In the genomic region with DNA sequence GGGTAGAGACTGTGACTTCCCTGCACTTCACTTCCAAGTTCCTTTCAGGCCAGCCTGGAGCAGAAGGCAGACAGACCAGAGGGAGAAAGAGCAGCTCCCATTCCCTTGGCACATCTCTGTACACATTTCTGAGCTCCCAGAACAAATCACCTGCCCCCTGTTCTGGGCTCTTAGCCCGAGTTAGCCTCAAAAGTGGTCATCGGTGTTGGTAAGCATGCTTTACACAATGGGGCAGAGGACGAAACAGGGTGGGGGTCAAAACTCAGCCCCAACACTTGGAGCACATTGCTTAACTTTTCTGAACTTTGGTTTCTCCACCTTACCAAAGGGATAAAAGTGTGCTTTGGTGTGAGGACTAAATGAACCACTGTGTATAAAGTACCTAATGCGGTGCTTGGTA, we compare ENCODE assay signal across 1 cellular context.
TF ChIP-seq lines count a peak whose summit lies in the region.

No MANE protein-coding gene starts in this region.

TF ChIP-seq in HepG2, 621 proteins besides CTCF, POLR2A, EP300 and RAD21 (continued from another document):
- TF ChIP-seq, protein P1, sequence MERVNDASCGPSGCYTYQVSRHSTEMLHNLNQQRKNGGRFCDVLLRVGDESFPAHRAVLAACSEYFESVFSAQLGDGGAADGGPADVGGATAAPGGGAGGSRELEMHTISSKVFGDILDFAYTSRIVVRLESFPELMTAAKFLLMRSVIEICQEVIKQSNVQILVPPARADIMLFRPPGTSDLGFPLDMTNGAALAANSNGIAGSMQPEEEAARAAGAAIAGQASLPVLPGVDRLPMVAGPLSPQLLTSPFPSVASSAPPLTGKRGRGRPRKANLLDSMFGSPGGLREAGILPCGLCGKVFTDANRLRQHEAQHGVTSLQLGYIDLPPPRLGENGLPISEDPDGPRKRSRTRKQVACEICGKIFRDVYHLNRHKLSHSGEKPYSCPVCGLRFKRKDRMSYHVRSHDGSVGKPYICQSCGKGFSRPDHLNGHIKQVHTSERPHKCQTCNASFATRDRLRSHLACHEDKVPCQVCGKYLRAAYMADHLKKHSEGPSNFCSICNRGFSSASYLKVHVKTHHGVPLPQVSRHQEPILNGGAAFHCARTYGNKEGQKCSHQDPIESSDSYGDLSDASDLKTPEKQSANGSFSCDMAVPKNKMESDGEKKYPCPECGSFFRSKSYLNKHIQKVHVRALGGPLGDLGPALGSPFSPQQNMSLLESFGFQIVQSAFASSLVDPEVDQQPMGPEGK (CRISPR knock-in tag; IDR thresholded peaks at IDR 0.05): peak; percentile 82
- TF ChIP-seq, protein P2, sequence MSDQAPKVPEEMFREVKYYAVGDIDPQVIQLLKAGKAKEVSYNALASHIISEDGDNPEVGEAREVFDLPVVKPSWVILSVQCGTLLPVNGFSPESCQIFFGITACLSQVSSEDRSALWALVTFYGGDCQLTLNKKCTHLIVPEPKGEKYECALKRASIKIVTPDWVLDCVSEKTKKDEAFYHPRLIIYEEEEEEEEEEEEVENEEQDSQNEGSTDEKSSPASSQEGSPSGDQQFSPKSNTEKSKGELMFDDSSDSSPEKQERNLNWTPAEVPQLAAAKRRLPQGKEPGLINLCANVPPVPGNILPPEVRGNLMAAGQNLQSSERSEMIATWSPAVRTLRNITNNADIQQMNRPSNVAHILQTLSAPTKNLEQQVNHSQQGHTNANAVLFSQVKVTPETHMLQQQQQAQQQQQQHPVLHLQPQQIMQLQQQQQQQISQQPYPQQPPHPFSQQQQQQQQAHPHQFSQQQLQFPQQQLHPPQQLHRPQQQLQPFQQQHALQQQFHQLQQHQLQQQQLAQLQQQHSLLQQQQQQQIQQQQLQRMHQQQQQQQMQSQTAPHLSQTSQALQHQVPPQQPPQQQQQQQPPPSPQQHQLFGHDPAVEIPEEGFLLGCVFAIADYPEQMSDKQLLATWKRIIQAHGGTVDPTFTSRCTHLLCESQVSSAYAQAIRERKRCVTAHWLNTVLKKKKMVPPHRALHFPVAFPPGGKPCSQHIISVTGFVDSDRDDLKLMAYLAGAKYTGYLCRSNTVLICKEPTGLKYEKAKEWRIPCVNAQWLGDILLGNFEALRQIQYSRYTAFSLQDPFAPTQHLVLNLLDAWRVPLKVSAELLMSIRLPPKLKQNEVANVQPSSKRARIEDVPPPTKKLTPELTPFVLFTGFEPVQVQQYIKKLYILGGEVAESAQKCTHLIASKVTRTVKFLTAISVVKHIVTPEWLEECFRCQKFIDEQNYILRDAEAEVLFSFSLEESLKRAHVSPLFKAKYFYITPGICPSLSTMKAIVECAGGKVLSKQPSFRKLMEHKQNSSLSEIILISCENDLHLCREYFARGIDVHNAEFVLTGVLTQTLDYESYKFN (CRISPR knock-in tag; conservative IDR thresholded peaks at IDR 0.05): 0 out of 2 replicates have a peak, but pooled peaks have one; percentile 17
- TF ChIP-seq CEBPB (IDR thresholded peaks at IDR 0.05; ENCODE audit: borderline replicate concordance, low read depth, low read length): peak; percentile 42; the same call in 1 of the 2 replicates
- peak; percentile 37; the same call in 1 of the 2 replicates for TF ChIP-seq SP4 (CRISPR knock-in tag; IDR thresholded peaks at IDR 0.05)
- TF ChIP-seq, protein P3, sequence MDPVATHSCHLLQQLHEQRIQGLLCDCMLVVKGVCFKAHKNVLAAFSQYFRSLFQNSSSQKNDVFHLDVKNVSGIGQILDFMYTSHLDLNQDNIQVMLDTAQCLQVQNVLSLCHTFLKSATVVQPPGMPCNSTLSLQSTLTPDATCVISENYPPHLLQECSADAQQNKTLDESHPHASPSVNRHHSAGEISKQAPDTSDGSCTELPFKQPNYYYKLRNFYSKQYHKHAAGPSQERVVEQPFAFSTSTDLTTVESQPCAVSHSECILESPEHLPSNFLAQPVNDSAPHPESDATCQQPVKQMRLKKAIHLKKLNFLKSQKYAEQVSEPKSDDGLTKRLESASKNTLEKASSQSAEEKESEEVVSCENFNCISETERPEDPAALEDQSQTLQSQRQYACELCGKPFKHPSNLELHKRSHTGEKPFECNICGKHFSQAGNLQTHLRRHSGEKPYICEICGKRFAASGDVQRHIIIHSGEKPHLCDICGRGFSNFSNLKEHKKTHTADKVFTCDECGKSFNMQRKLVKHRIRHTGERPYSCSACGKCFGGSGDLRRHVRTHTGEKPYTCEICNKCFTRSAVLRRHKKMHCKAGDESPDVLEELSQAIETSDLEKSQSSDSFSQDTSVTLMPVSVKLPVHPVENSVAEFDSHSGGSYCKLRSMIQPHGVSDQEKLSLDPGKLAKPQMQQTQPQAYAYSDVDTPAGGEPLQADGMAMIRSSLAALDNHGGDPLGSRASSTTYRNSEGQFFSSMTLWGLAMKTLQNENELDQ (CRISPR knock-in tag; IDR thresholded peaks at IDR 0.05; ENCODE audit: borderline replicate concordance): no peak
